ENCODE assay signal across 18 cellular contexts in the genomic region with DNA sequence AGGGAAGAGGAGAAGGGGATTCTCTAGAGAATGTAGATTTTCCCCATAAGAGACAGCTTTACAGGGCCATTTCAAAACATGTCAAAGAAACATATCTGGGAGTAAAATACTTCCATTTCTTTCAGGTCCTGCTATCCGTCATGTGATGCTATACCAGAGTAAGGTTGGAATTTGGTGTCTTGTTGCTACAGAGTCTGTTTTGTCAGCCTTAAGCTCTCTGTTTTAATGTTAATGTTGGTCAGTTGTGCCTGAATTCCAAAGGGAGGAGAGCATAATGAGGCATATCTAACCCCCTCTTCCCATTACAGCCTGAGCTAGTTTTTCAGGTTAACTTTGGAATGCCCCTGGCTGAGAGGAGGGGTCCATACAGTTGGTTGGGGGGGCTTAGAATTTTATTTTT.
DNase-seq lines count a peak whose midpoint lies in the region; ATAC-seq, FAIRE-seq and TF ChIP-seq lines count a peak whose summit lies in the region.
"Had no signal": no experiment of that assay in that cellular context is flagged by ENCODE, and none has a peak within 500 bp of the region (broad histone marks: within the 10 kb centered on the region; RNA-seq: fewer than 3 reads in every experiment).

No MANE protein-coding gene starts in this region.

- H3K56ac ChIP-seq in H9 (ENCODE audit: insufficient read length, low read depth, low read length): no peak overlapping the region
- H3K56ac ChIP-seq in H1 (replicated peaks; ENCODE audit: insufficient read length, low read depth, low read length): no peak overlapping the region

- H3K14ac ChIP-seq in H9 (ENCODE audit: insufficient read depth, low read length): no peak overlapping the region
- no peak overlapping the region for H3K14ac ChIP-seq in H1 (ENCODE audit: insufficient read length)

- no peaks in the 10 kb centered on the region for H4K20me1 ChIP-seq in H9 (ENCODE audit: control insufficient read depth, insufficient read depth, insufficient read length)
- no peaks in the 10 kb centered on the region for H4K20me1 ChIP-seq in H1 (replicated peaks in 1 of 2; ENCODE audit: control insufficient read depth in 1 of 2, insufficient read depth in 2 of 2, low read length in 2 of 2)
- H4K20me1 ChIP-seq: BLaER1 treated with 17β-estradiol and CSF1 and Interleukin-3, amounts not matched to agents 10 nM and 100 nM had no signal

- no peak overlapping the region for H3K18ac ChIP-seq in H9 (ENCODE audit: insufficient read length, low read depth, low read length)
- H3K18ac ChIP-seq in H1 (ENCODE audit: extremely low read depth, low read length): no peak overlapping the region

- POLR2A ChIA-PET in H1 (lab: Charles Lee; ENCODE audit: partially characterized antibody): no interaction called here

- H3K79me2 ChIP-seq in H9 (ENCODE audit: insufficient read depth, low read length) (no peaks in the 10 kb centered on the region), H1 (ENCODE audit: control insufficient read depth in 1 of 2, insufficient read depth in 2 of 2, low read length in 2 of 2) (no peaks in the 10 kb centered on the region)

- H3K9ac ChIP-seq in H9 (ENCODE audit: extremely low read depth, insufficient read length, low read length): no peak overlapping the region
- H3K9ac ChIP-seq in HUES64 (ENCODE audit: low read depth, low read length): no peak overlapping the region
- H3K9ac ChIP-seq in H1 (replicated peaks in 1 of 4; ENCODE audit: extremely low read depth in 1 of 4, low read depth in 3 of 4, low read length in 3 of 4): no peak overlapping the region
- H3K9ac ChIP-seq: BLaER1 treated with 17β-estradiol and CSF1 and Interleukin-3, amounts not matched to agents 10 nM and 100 nM; GM23248; KMS-11 had no signal

- H3K36me3 ChIP-seq in HUES64 (ENCODE audit: insufficient read depth, low read length) (no peaks in the 10 kb centered on the region), H1 (ENCODE audit: control insufficient read depth in 2 of 4, insufficient read depth in 4 of 4, low read length in 3 of 4) (no peaks in the 10 kb centered on the region)
- H3K36me3 ChIP-seq: BLaER1 treated with 17β-estradiol and CSF1 and Interleukin-3, amounts not matched to agents 10 nM and 100 nM had no signal

- H2AK5ac ChIP-seq in H9 (ENCODE audit: insufficient read length, low read length) (no peak overlapping the region), H1 (ENCODE audit: low read depth, low read length) (no peak overlapping the region)

- H2BK5ac ChIP-seq in H9 (ENCODE audit: insufficient read length, low read length): no peak overlapping the region
- no peak overlapping the region for H2BK5ac ChIP-seq in H1 (ENCODE audit: low read depth, low read length)

- no peak for TF ChIP-seq EP300 in H1 (IDR thresholded peaks at IDR 0.05; ENCODE audit: borderline replicate concordance in 1 of 2, low read depth in 2 of 2, low read length in 2 of 2)

- TF ChIP-seq CTCF in H9 (conservative IDR thresholded peaks at IDR 0.05) (no peak), H1 (IDR thresholded peaks at IDR 0.05; ENCODE audit: control extremely low read depth in 1 of 3, insufficient read depth in 1 of 3, low read depth in 1 of 3, low read length in 3 of 3) (no peak)

- H3K4me1 Mint-ChIP-seq in H9: peaks cover 3 to 11% of the 10 kb centered on the region in 2 experiments
- H3K4me1 Mint-ChIP-seq: B cell had no signal

- H3K79me1 ChIP-seq in H9 (ENCODE audit: insufficient read depth, low read depth, low read length, poor library complexity, severe bottlenecking) (no peaks in the 10 kb centered on the region), H1 (ENCODE audit: low read depth, low read length) (no peaks in the 10 kb centered on the region)

- H4K8ac ChIP-seq in H9 (replicated peaks; ENCODE audit: insufficient read length, low read depth, low read length) (no peak overlapping the region), H1 (ENCODE audit: extremely low read depth, insufficient read depth, low read length) (no peak overlapping the region)

- no peak overlapping the region for H4K5ac ChIP-seq in H9 (ENCODE audit: insufficient read length, low read depth, low read length)
- no peak overlapping the region for H4K5ac ChIP-seq in H1 (ENCODE audit: insufficient read length, low read depth, low read length)

- H3K27me3 ChIP-seq in H9 (ENCODE audit: insufficient read depth, low read length): no peaks in the 10 kb centered on the region
- H3K27me3 ChIP-seq in HUES64 (ENCODE audit: insufficient read depth, low read length): no peaks in the 10 kb centered on the region
- no peaks in the 10 kb centered on the region for H3K27me3 ChIP-seq in H1 (replicated peaks in 1 of 4; ENCODE audit: control insufficient read depth in 3 of 4, extremely low read depth in 1 of 4, insufficient read depth in 3 of 4, low read length in 3 of 4)
- H3K27me3 ChIP-seq: BLaER1 treated with 17β-estradiol and CSF1 and Interleukin-3, amounts not matched to agents 10 nM and 100 nM had no signal

- H3K4me3 ChIP-seq in HUES64 (ENCODE audit: low read length) (no peak overlapping the region), H1 (ENCODE audit: extremely low read depth in 1 of 4, insufficient read depth in 2 of 4, low read depth in 3 of 4, low read length in 4 of 4) (no peak overlapping the region)
- H3K4me3 ChIP-seq: BLaER1 treated with 17β-estradiol and CSF1 and Interleukin-3, amounts not matched to agents 10 nM and 100 nM; GM12878; GM23248 had no signal

- H3K27me3 Mint-ChIP-seq in H9 (ENCODE audit: low read depth): no peaks in the 10 kb centered on the region; the same call in 1 of the 2 replicates
- H3K27me3 Mint-ChIP-seq: B cell had no signal

- WGBS in H9 (ENCODE audit: extremely low coverage, insufficient read length, low lambda C conversion rate): no CpG with 5 or more reads among the region's 1 CpG
- WGBS in HUES64: 89% methylated on average over 1 of the region's 1 CpG
- WGBS in H1 (ENCODE audit: extremely low coverage in 1 of 2, insufficient coverage in 1 of 2, insufficient read length in 1 of 2, insufficient replicate concordance in 2 of 2, low coverage in 1 of 2, low lambda C conversion rate in 2 of 2, missing lambda C conversion rate in 1 of 2), 2 experiments: 78% methylated on average over 1 of the region's 1 CpG; no CpG with 5 or more reads in 1 of the 2 experiments

- H2AFZ ChIP-seq in H9 (ENCODE audit: low read length) (peak overlapping the region; percentile 32), H1 (ENCODE audit: low read length) (no peak overlapping the region)
- H2AFZ ChIP-seq: GM23248 had no signal

- H3K23ac ChIP-seq in H9 (ENCODE audit: insufficient read length, low read depth, low read length) (no peak overlapping the region), H1 (ENCODE audit: insufficient read length) (no peak overlapping the region)

- no peak for ATAC-seq in HG02763 (IDR thresholded peaks at IDR 0.05; ENCODE audit: unreplicated experiment)
- no peak for ATAC-seq in HG02642 (IDR thresholded peaks at IDR 0.05; ENCODE audit: poor library complexity, unreplicated experiment)
- ATAC-seq: CD8-positive, alpha-beta T cell; GM12878 had no signal

- H3K9me3 Mint-ChIP-seq in H9: peaks cover 32 to 33% of the 10 kb centered on the region in 2 experiments

- no peak overlapping the region for H2BK15ac ChIP-seq in H9 (ENCODE audit: low read depth, low read length)
- no peak overlapping the region for H2BK15ac ChIP-seq in H1 (ENCODE audit: low read length)

- no peak overlapping the region for H3K4me2 ChIP-seq in H9 (ENCODE audit: insufficient read depth, insufficient read length, low read length)
- no peak overlapping the region for H3K4me2 ChIP-seq in H1 (ENCODE audit: insufficient read depth in 1 of 2, low read depth in 2 of 2, low read length in 2 of 2)
- H3K4me2 ChIP-seq: BLaER1 treated with 17β-estradiol and CSF1 and Interleukin-3, amounts not matched to agents 10 nM and 100 nM; KMS-11 had no signal

- H3K27ac Mint-ChIP-seq in H9: peak overlapping the region in 2 of 3 experiments; percentile 42 to 79; a peak in 4 of 7 replicates
- H3K27ac Mint-ChIP-seq: B cell; CD8-positive, alpha-beta T cell had no signal

- no peak overlapping the region for H3K4me3 Mint-ChIP-seq in H9
- H3K4me3 Mint-ChIP-seq: B cell; CD8-positive, alpha-beta T cell had no signal

- H2BK120ac ChIP-seq in H9 (ENCODE audit: low read depth, low read length, poor library complexity, severe bottlenecking): no peak overlapping the region
- H2BK120ac ChIP-seq in H1 (replicated peaks; ENCODE audit: low read depth, low read length): no peak overlapping the region

- FAIRE-seq in H1 (lab: Jason Lieb, UNC): peak; percentile 13
- FAIRE-seq: GM12878, GM19239 had no signal

- H3K4ac ChIP-seq in H9 (ENCODE audit: low read depth, low read length) (no peak overlapping the region), H1 (replicated peaks; ENCODE audit: insufficient read length, low read depth, low read length) (no peak overlapping the region)

- H3K36me3 Mint-ChIP-seq in H9 (ENCODE audit: insufficient read depth in 1 of 3, low read depth in 3 of 3): peaks cover 22 to 34% (median 29%) of the 10 kb centered on the region in 3 experiments

- H3K27ac ChIP-seq in H9 (ENCODE audit: insufficient read length, low read depth, low read length) (no peak overlapping the region), HUES64 (ENCODE audit: low read depth, low read length) (peak overlapping the region; percentile 77; the same call in 1 of the 2 replicates), H1 (ENCODE audit: low read depth, low read length) (no peak overlapping the region)
- H3K27ac ChIP-seq: BLaER1 treated with 17β-estradiol and CSF1 and Interleukin-3, amounts not matched to agents 10 nM and 100 nM; GM23248; HL-60; KMS-11 had no signal

- no peaks in the 10 kb centered on the region for H3K23me2 ChIP-seq in H9 (ENCODE audit: insufficient read length, low read depth, low read length, poor library complexity, severe bottlenecking)
- H3K23me2 ChIP-seq in H1 (ENCODE audit: low read depth, low read length): no peaks in the 10 kb centered on the region

- no peak overlapping the region for H4K91ac ChIP-seq in H9 (ENCODE audit: insufficient read length, low read depth, low read length)
- H4K91ac ChIP-seq in H1 (replicated peaks; ENCODE audit: insufficient read length, low read length): no peak overlapping the region

- DNase-seq in H9 (no peak), H1 (ENCODE audit: low read depth in 1 of 2, low spot score in 2 of 2) (no peak), kidney tubule cell (ENCODE audit: low spot score) (no peak), NOMO-1 treated with dmso at 0.1 percent for 144 hours (lab: John Stamatoyannopoulos, UW; ENCODE audit: unreplicated experiment) (no peak)
- DNase-seq: Calu3; CD8-positive, alpha-beta T cell; DMS79 treated with DMSO at 0.1 percent for 48 hours; GM23248; H7 had no signal

- H2BK20ac ChIP-seq in H9 (ENCODE audit: low read depth, low read length, poor library complexity, severe bottlenecking) (no peak overlapping the region), H1 (ENCODE audit: low read length) (no peak overlapping the region)

- H3T11ph ChIP-seq in H9 (ENCODE audit: low read length): no peak overlapping the region

- TF ChIP-seq POLR2A in H1 (IDR thresholded peaks at IDR 0.05; ENCODE audit: control extremely low read depth in 1 of 2, low read depth in 2 of 2, low read length in 2 of 2): no peak

- H3K4me1 ChIP-seq in H9 (ENCODE audit: insufficient read depth, low read length) (no peaks in the 10 kb centered on the region), HUES64 (ENCODE audit: insufficient read depth, low read length) (no peaks in the 10 kb centered on the region), H1 (replicated peaks in 1 of 4; ENCODE audit: control insufficient read depth in 3 of 4, insufficient read depth in 4 of 4, low read length in 3 of 4) (no peaks in the 10 kb centered on the region)

- no peak for TF ChIP-seq RAD21 in H1 (IDR thresholded peaks at IDR 0.05 in 1 of 2, conservative IDR thresholded peaks at IDR 0.05 in 1 of 2; ENCODE audit: low read depth in 2 of 2, low read length in 2 of 2)

- peaks cover 10% of the 10 kb centered on the region for H3K9me3 ChIP-seq in H9 (ENCODE audit: control insufficient read depth, low read depth, low read length)
- peaks cover 24% of the 10 kb centered on the region for H3K9me3 ChIP-seq in HUES64 (ENCODE audit: insufficient read depth, low read depth, low read length)
- H3K9me3 ChIP-seq in H1 (ENCODE audit: insufficient read depth in 2 of 2, low read depth in 1 of 2, low read length in 1 of 2): peaks cover 4 to 13% of the 10 kb centered on the region in 2 experiments; a peak in 2 of 4 replicates

- H2BK12ac ChIP-seq in H9 (ENCODE audit: insufficient read length, low read depth, low read length): no peak overlapping the region
- no peak overlapping the region for H2BK12ac ChIP-seq in H1 (ENCODE audit: low read depth, low read length)

- CTCF ChIA-PET in H1 (lab: Charles Lee; ENCODE audit: partially characterized antibody): interaction anchor here (1.3 kb wide), 1 partner anchor 20 kb away, joined by 3 read pairs; no protein-coding TSS in a partner anchor
